Comparison of ENCODE assay signal across 11 cellular contexts in the genomic region with DNA sequence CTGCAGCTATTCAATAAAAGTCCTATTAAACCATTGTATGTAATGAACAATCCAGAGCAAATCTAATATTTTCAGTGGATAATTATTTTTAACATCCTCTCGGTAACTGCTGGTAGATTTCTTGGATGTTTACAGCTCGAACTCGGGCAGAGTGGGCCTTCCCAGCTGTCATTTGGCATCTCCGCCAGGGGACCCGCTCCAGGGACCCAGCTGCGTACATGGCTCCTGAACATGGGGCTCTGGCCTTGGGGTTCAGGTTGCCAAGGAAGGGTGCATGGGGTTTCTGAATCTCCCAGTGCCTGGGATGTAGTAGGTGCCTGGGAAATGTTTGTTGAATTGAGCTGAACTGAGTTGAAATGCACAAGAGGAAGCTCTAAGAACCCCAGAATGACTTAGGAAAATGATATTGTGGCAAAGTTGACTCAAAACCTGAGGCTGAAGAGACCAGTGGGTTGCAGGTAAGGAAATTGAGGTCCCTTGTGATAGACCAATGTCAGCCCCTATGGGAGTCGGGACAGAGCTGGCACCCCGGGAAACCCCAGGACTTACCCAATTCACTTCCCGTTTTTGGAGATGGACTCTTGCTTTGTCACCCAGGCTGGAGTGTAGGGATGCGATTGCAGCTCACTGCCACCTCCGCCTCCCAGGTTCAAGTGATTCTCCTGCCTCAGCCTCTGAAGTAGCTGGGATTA.
DNase-seq lines count a peak whose midpoint lies in the region; ATAC-seq, FAIRE-seq and TF ChIP-seq lines count a peak whose summit lies in the region.
"Had no signal": no experiment of that assay in that cellular context is flagged by ENCODE, and none has a peak within 500 bp of the region (broad histone marks: within the 10 kb centered on the region; RNA-seq: fewer than 3 reads in every experiment).

No MANE protein-coding gene starts in this region.

- no peak overlapping the region for H3K4me2 ChIP-seq in K562 (ENCODE audit: insufficient read depth, low read length)

- H3K27ac ChIP-seq in K562 (ENCODE audit: extremely low read depth, low read depth, low read length) (no peak overlapping the region), vagina (peak overlapping the region; percentile 30), kidney (ENCODE audit: low read depth in 2 of 2, low read length in 2 of 2) (no peak overlapping the region)
- H3K27ac ChIP-seq: epithelial cell of prostate had no signal

- H3K36me3 ChIP-seq in K562 (ENCODE audit: control insufficient read depth, insufficient read depth, low read length) (no peaks in the 10 kb centered on the region), vagina (no peaks in the 10 kb centered on the region), kidney (ENCODE audit: control insufficient read depth in 1 of 2, insufficient read depth in 2 of 2, low read length in 2 of 2) (no peaks in the 10 kb centered on the region)

- no peak overlapping the region for H2AFZ ChIP-seq in K562 (ENCODE audit: low read depth, low read length)

- no peak for TF ChIP-seq RAD21 in K562 (CRISPR knock-in tag; conservative IDR thresholded peaks at IDR 0.05 in 1 of 2, IDR thresholded peaks at IDR 0.05 in 1 of 2)

- TF ChIP-seq CTCF in natural killer cell (IDR thresholded peaks at IDR 0.05) = no peak
- no peak for TF ChIP-seq CTCF in K562 (IDR thresholded peaks at IDR 0.05 in 2 of 3, conservative IDR thresholded peaks at IDR 0.05 in 1 of 3; ENCODE audit: insufficient read depth in 2 of 3, low read depth in 1 of 3, low read length in 3 of 3)
- no peak for TF ChIP-seq CTCF in nephron progenitor cell (IDR thresholded peaks at IDR 0.05)
- TF ChIP-seq CTCF in vagina (IDR thresholded peaks at IDR 0.05) = no peak
- TF ChIP-seq CTCF in kidney (IDR thresholded peaks at IDR 0.05; ENCODE audit: borderline replicate concordance, extremely low read depth, insufficient read depth) = no peak

- TF ChIP-seq EP300 in K562 (IDR thresholded peaks at IDR 0.05; ENCODE audit: low read length) = no peak

- H3K36me3 Mint-ChIP-seq in natural killer cell = no peaks in the 10 kb centered on the region
- no peaks in the 10 kb centered on the region for H3K36me3 Mint-ChIP-seq in natural killer cell treated with Interleukin-12 subunit alpha and Interleukin-12 subunit beta and Interleukin-15 and Interleukin-18, amount 100 ng/mL, for 72 hours
- H3K36me3 Mint-ChIP-seq in nephron progenitor cell (ENCODE audit: low read depth) = peaks cover 5% of the 10 kb centered on the region
- no peaks in the 10 kb centered on the region for H3K36me3 Mint-ChIP-seq in activated CD8-positive, alpha-beta memory T cell treated with anti-CD3 and anti-CD28 coated beads, Interleukin-2, amount 10 ng/mL, durations not matched to agents 7 days and 5 days

- TF ChIP-seq POLR2A in K562 (conservative IDR thresholded peaks at IDR 0.05) (no peak), vagina (IDR thresholded peaks at IDR 0.05) (no peak)

- no peaks in the 10 kb centered on the region for H3K27me3 Mint-ChIP-seq in natural killer cell (ENCODE audit: low read depth in 2 of 2)
- H3K27me3 Mint-ChIP-seq in natural killer cell treated with Interleukin-12 subunit alpha and Interleukin-12 subunit beta and Interleukin-15 and Interleukin-18, amount 100 ng/mL, for 72 hours = peaks cover 0 to 3% of the 10 kb centered on the region in 2 donors
- H3K27me3 Mint-ChIP-seq in nephron progenitor cell (ENCODE audit: low read depth, poor library complexity) = no peaks in the 10 kb centered on the region
- no peaks in the 10 kb centered on the region for H3K27me3 Mint-ChIP-seq in activated CD8-positive, alpha-beta memory T cell treated with anti-CD3 and anti-CD28 coated beads, Interleukin-2, amount 10 ng/mL, durations not matched to agents 7 days and 5 days
- H3K27me3 Mint-ChIP-seq: central memory CD8-positive, alpha-beta T cell had no signal

- intact Hi-C loops in natural killer cell (cut with micrococcal nuclease) = no loop called here
- intact Hi-C loops in K562 (cut with micrococcal nuclease) = no loop called here
- intact Hi-C loops in vagina (cut with DNase I) = no loop called here
- intact Hi-C loops in kidney (cut with DNase I) = no loop called here

- DNase-seq in natural killer cell (no peak), K562 (ENCODE audit: extremely low read depth in 1 of 4, low spot score in 3 of 4) (no peak), nephron progenitor cell (no peak), vagina (ENCODE audit: extremely low spot score in 2 of 2) (no peak), Ammon's horn (ENCODE audit: low spot score) (no peak), kidney (no peak)
- DNase-seq in natural killer cell treated with Interleukin-12 subunit alpha and Interleukin-12 subunit beta and Interleukin-15 and Interleukin-18, amount 100 ng/mL, for 72 hours (ENCODE audit: low spot score) = no peak
- DNase-seq in activated CD8-positive, alpha-beta memory T cell treated with anti-CD3 and anti-CD28 coated beads, Interleukin-2, amount 10 ng/mL, durations not matched to agents 7 days and 5 days = no peak
- DNase-seq: activated naive CD4-positive, alpha-beta T cell treated with anti-CD3 and anti-CD28 coated beads for 36 hours had no signal

- WGBS in K562 (ENCODE audit: insufficient coverage, low coverage, missing lambda C conversion rate) = 90% methylated on average over 11 of the region's 11 CpGs

- H3K9me1 ChIP-seq in K562 (ENCODE audit: control insufficient read depth, insufficient read depth, low read length) = no peaks in the 10 kb centered on the region

- FAIRE-seq in K562 (lab: Jason Lieb, UNC) (no peak), kidney (lab: Jason Lieb, UNC) (no peak)

- peaks cover 7% of the 10 kb centered on the region for H4K20me1 ChIP-seq in K562 (replicated peaks; ENCODE audit: control insufficient read depth, insufficient read depth, low read length)

- CTCF ChIA-PET in K562 (lab: Yijun Ruan, JAX; ENCODE audit: low intra/inter-chr PET ratio) = no interaction called here
- CTCF ChIA-PET in activated CD8-positive, alpha-beta memory T cell treated with anti-CD3 and anti-CD28 coated beads, Interleukin-2, amount 10 ng/mL, durations not matched to agents 7 days and 5 days (lab: Charles Lee) = no interaction called here

- H3K4me1 ChIP-seq in K562 (replicated peaks in 1 of 2; ENCODE audit: control insufficient read depth in 2 of 2, insufficient read depth in 2 of 2, low read length in 2 of 2) (peaks cover 0 to 4% of the 10 kb centered on the region in 2 experiments; a peak in 1 of 5 replicates), vagina (peaks cover 14% of the 10 kb centered on the region), kidney (ENCODE audit: control insufficient read depth in 1 of 2, insufficient read depth in 1 of 2, low read depth in 1 of 2, low read length in 2 of 2) (peaks cover 4 to 13% of the 10 kb centered on the region in 2 donors)

- POLR2A ChIA-PET in K562 (lab: Yijun Ruan, JAX) = interaction anchor here (0.5 to 1.5 kb wide), 4 partner anchors 12 to 211 kb away, joined by 3 to 4 read pairs (median 4); no protein-coding TSS in a partner anchor

- H3K9me3 Mint-ChIP-seq in natural killer cell = no peaks in the 10 kb centered on the region
- H3K9me3 Mint-ChIP-seq in natural killer cell treated with Interleukin-12 subunit alpha and Interleukin-12 subunit beta and Interleukin-15 and Interleukin-18, amount 100 ng/mL, for 72 hours = no peaks in the 10 kb centered on the region
- H3K9me3 Mint-ChIP-seq in nephron progenitor cell = no peaks in the 10 kb centered on the region
- no peaks in the 10 kb centered on the region for H3K9me3 Mint-ChIP-seq in activated CD8-positive, alpha-beta memory T cell treated with anti-CD3 and anti-CD28 coated beads, Interleukin-2, amount 10 ng/mL, durations not matched to agents 7 days and 5 days (ENCODE audit: low read depth)
- H3K9me3 Mint-ChIP-seq: central memory CD8-positive, alpha-beta T cell had no signal

- H3K27ac Mint-ChIP-seq in natural killer cell (no peak overlapping the region), nephron progenitor cell (peak overlapping the region; percentile 32)
- no peak overlapping the region for H3K27ac Mint-ChIP-seq in natural killer cell treated with Interleukin-12 subunit alpha and Interleukin-12 subunit beta and Interleukin-15 and Interleukin-18, amount 100 ng/mL, for 72 hours
- H3K27ac Mint-ChIP-seq in activated CD8-positive, alpha-beta memory T cell treated with anti-CD3 and anti-CD28 coated beads, Interleukin-2, amount 10 ng/mL, durations not matched to agents 7 days and 5 days = no peak overlapping the region
- H3K27ac Mint-ChIP-seq: activated naive CD4-positive, alpha-beta T cell treated with anti-CD3 and anti-CD28 coated beads for 36 hours had no signal

- no TSS peak for BruUV-seq in K562 (replicated peaks; lab: Mats Ljungman, UMichigan)

- H3K4me3 Mint-ChIP-seq in natural killer cell (peak overlapping the region; percentile 64), nephron progenitor cell (no peak overlapping the region)
- no peak overlapping the region for H3K4me3 Mint-ChIP-seq in natural killer cell treated with Interleukin-12 subunit alpha and Interleukin-12 subunit beta and Interleukin-15 and Interleukin-18, amount 100 ng/mL, for 72 hours
- H3K4me3 Mint-ChIP-seq in activated CD8-positive, alpha-beta memory T cell treated with anti-CD3 and anti-CD28 coated beads, Interleukin-2, amount 10 ng/mL, durations not matched to agents 7 days and 5 days = no peak overlapping the region
- H3K4me3 Mint-ChIP-seq: activated naive CD4-positive, alpha-beta T cell treated with anti-CD3 and anti-CD28 coated beads for 36 hours; central memory CD8-positive, alpha-beta T cell had no signal

- no peaks in the 10 kb centered on the region for H3K79me2 ChIP-seq in K562 (ENCODE audit: control insufficient read depth, insufficient read depth, low read length)

- H3K27me3 ChIP-seq in K562 (ENCODE audit: control insufficient read depth in 2 of 2, insufficient read depth in 2 of 2, low read length in 2 of 2) (no peaks in the 10 kb centered on the region), vagina (no peaks in the 10 kb centered on the region)

- in situ Hi-C loops in K562 (cut with MboI) = no loop called here

- H3K4me3 ChIP-seq in K562 (no peak overlapping the region), vagina (peak overlapping the region; percentile 17 to 35), kidney (ENCODE audit: low read length in 2 of 2) (peak overlapping the region in 1 of 2 donors; percentile 37)

- H3K9ac ChIP-seq in K562 (ENCODE audit: insufficient read depth in 1 of 2, low read depth in 2 of 2, low read length in 2 of 2) (no peak overlapping the region), kidney (ENCODE audit: low read length in 2 of 2) (no peak overlapping the region)

- peak in 1 of 3 donors; percentile 45 for ATAC-seq in natural killer cell
- ATAC-seq in natural killer cell treated with Interleukin-12 subunit alpha and Interleukin-12 subunit beta and Interleukin-15 and Interleukin-18, amount 100 ng/mL, for 72 hours = no peak
- ATAC-seq in K562 = no peak
- ATAC-seq in activated CD8-positive, alpha-beta memory T cell treated with anti-CD3 and anti-CD28 coated beads, Interleukin-2, amount 10 ng/mL, durations not matched to agents 7 days and 5 days = no peak

- no peaks in the 10 kb centered on the region for H3K9me3 ChIP-seq in K562 (replicated peaks; ENCODE audit: control insufficient read depth, insufficient read depth, low read depth, low read length)
- no peaks in the 10 kb centered on the region for H3K9me3 ChIP-seq in vagina
- no peaks in the 10 kb centered on the region for H3K9me3 ChIP-seq in kidney (ENCODE audit: control insufficient read depth in 1 of 2, low read length in 2 of 2)

- H3K4me1 Mint-ChIP-seq in natural killer cell = peaks cover 34 to 36% of the 10 kb centered on the region in 2 donors
- peaks cover 17 to 29% of the 10 kb centered on the region in 2 donors for H3K4me1 Mint-ChIP-seq in natural killer cell treated with Interleukin-12 subunit alpha and Interleukin-12 subunit beta and Interleukin-15 and Interleukin-18, amount 100 ng/mL, for 72 hours (ENCODE audit: low read depth in 2 of 2)
- peaks cover 28% of the 10 kb centered on the region for H3K4me1 Mint-ChIP-seq in nephron progenitor cell
- no peaks in the 10 kb centered on the region for H3K4me1 Mint-ChIP-seq in activated CD8-positive, alpha-beta memory T cell treated with anti-CD3 and anti-CD28 coated beads, Interleukin-2, amount 10 ng/mL, durations not matched to agents 7 days and 5 days
